ENCODE assay signal across 13 cellular contexts in genomic region chr4:121978169-121978516, GRCh38. TPM values are rescaled to one million over a fixed set of nuclear protein-coding genes. Genes with fewer than 3 reads are reported as not detected.
DNase-seq lines count a peak whose midpoint lies in the region; ATAC-seq and TF ChIP-seq lines count a peak whose summit lies in the region.
"Had no signal": no experiment of that assay in that cellular context is flagged by ENCODE, and none has a peak within 500 bp of the region (broad histone marks: within the 10 kb centered on the region; RNA-seq: fewer than 3 reads in every experiment).

No MANE protein-coding gene starts in this region.

- H3K9ac ChIP-seq in IMR-90 (ENCODE audit: low read depth, low read length), result no peak overlapping the region
- H3K9ac ChIP-seq in colonic mucosa (ENCODE audit: low read depth in 2 of 2, low read length in 2 of 2), result no peak overlapping the region

- peaks cover 3% of the 10 kb centered on the region for H3K4me1 ChIP-seq in CD8-positive, alpha-beta memory T cell (ENCODE audit: insufficient read depth, low read length)
- H3K4me1 ChIP-seq in IMR-90 (ENCODE audit: control insufficient read depth, insufficient read depth, low read length), result peaks cover 2% of the 10 kb centered on the region; the same call in 1 of the 2 replicates
- no peaks in the 10 kb centered on the region for H3K4me1 ChIP-seq in colonic mucosa

- TF ChIP-seq RAD21 in IMR-90 (IDR thresholded peaks at IDR 0.05; ENCODE audit: low read length), result no peak

- H3K4me3 Mint-ChIP-seq in CD8-positive, alpha-beta memory T cell, result peak overlapping the region in 4 of 7 donors; percentile 2 to 75 (median 45)
- H3K4me3 Mint-ChIP-seq: nephron had no signal

- H3K36me3 ChIP-seq in CD8-positive, alpha-beta memory T cell (ENCODE audit: insufficient read depth, low read length), result no peaks in the 10 kb centered on the region
- no peaks in the 10 kb centered on the region for H3K36me3 ChIP-seq in IMR-90 (ENCODE audit: control insufficient read depth, insufficient read depth, low read length)
- H3K36me3 ChIP-seq in colonic mucosa, result no peaks in the 10 kb centered on the region

- no peak overlapping the region for H4K8ac ChIP-seq in IMR-90 (ENCODE audit: low read depth in 2 of 2, low read length in 2 of 2)

- no peak overlapping the region for H2AK5ac ChIP-seq in IMR-90 (ENCODE audit: low read depth, low read length)

- H3K23ac ChIP-seq in IMR-90 (ENCODE audit: low read depth, low read length), result no peak overlapping the region

- no peaks in the 10 kb centered on the region for H3K9me3 ChIP-seq in CD8-positive, alpha-beta memory T cell (ENCODE audit: low read length)
- H3K9me3 ChIP-seq in IMR-90 (ENCODE audit: control insufficient read depth, insufficient read depth, low read length) (no peaks in the 10 kb centered on the region), colonic mucosa (no peaks in the 10 kb centered on the region)

- H3K18ac ChIP-seq in IMR-90 (ENCODE audit: low read depth, low read length), result no peak overlapping the region

- TF ChIP-seq POLR2A in IMR-90 (IDR thresholded peaks at IDR 0.05; ENCODE audit: low read depth, low read length), result no peak

- no peaks in the 10 kb centered on the region for H3K27me3 ChIP-seq in CD8-positive, alpha-beta memory T cell (ENCODE audit: insufficient read depth, low read length, poor library complexity, severe bottlenecking)
- H3K27me3 ChIP-seq in IMR-90 (ENCODE audit: control insufficient read depth, insufficient read depth, low read length), result no peaks in the 10 kb centered on the region; the same call in 1 of the 2 replicates
- H3K27me3 ChIP-seq in colonic mucosa, result no peaks in the 10 kb centered on the region

- H4K5ac ChIP-seq in IMR-90 (ENCODE audit: low read depth, low read length), result no peak overlapping the region

- H3K4me3 ChIP-seq in CD8-positive, alpha-beta memory T cell (ENCODE audit: low read length), result no peak overlapping the region
- H3K4me3 ChIP-seq in IMR-90 (ENCODE audit: insufficient read depth, low read depth, low read length), result no peak overlapping the region
- H3K4me3 ChIP-seq in colonic mucosa, result no peak overlapping the region

- peak overlapping the region; percentile 82 for H3K4me2 ChIP-seq in IMR-90 (ENCODE audit: low read depth, low read length)

- H4K91ac ChIP-seq in IMR-90 (ENCODE audit: insufficient read depth, low read depth, low read length), result no peak overlapping the region

- H3K56ac ChIP-seq in IMR-90 (ENCODE audit: extremely low read depth, insufficient read depth, low read length), result no peak overlapping the region

- in situ Hi-C loops in IMR-90 (cut with MboI; ENCODE audit: low sequenced_read_pairs), result no loop called here

- H3K27me3 Mint-ChIP-seq in CD8-positive, alpha-beta memory T cell, result peaks cover 0 to 19% of the 10 kb centered on the region in 2 donors

- no TSS peak for BruUV-seq in IMR-90 (replicated peaks; lab: Mats Ljungman, UMichigan)

- no peaks in the 10 kb centered on the region for H3K79me1 ChIP-seq in IMR-90 (ENCODE audit: low read depth in 1 of 2, low read length in 2 of 2)

- WGBS in IMR-90 (ENCODE audit: extremely low coverage in 2 of 2, insufficient read length in 1 of 2), 2 experiments, result 100% methylated on average over 1 of the region's 2 CpGs; no CpG with 5 or more reads in 1 of the 2 experiments

- H2BK20ac ChIP-seq in IMR-90 (ENCODE audit: low read depth, low read length), result no peak overlapping the region

- H2AFZ ChIP-seq in IMR-90 (replicated peaks; ENCODE audit: low read length, poor library complexity), result no peak overlapping the region

- DNase-seq in CD8-positive, alpha-beta memory T cell, result no peak
- DNase-seq in IMR-90, result no peak
- DNase-seq in NCI-H1417 treated with DMSO at 0.1 percent for 48 hours (lab: John Stamatoyannopoulos, UW), result no peak
- no peak for DNase-seq in activated CD4-positive, alpha-beta T cell treated with anti-CD3 and anti-CD28 coated beads, Interleukin-2, amount 50 U/mL, for 4 hours
- no peak for DNase-seq in colonic mucosa
- no peak for DNase-seq in HCEC 1CT
- DNase-seq: activated CD4-positive, CD25-positive, alpha-beta regulatory T cell; activated naive CD4-positive, alpha-beta T cell treated with anti-CD3 and anti-CD28 coated beads, Interleukin-2, amount 50 U/mL, for 16 hours; NCI-H1694 treated with DMSO at 0.1 percent for 48 hours had no signal

- peaks cover 7 to 19% (median 9%) of the 10 kb centered on the region in 3 donors for H3K4me1 Mint-ChIP-seq in CD8-positive, alpha-beta memory T cell
- H3K4me1 Mint-ChIP-seq: nephron had no signal

- CTCF ChIA-PET in CD8-positive, alpha-beta memory T cell (lab: Charles Lee), result no interaction called here
- CTCF ChIA-PET in IMR-90 (lab: Yijun Ruan, JAX), result no interaction called here

- ATAC-seq in GM19452 (IDR thresholded peaks at IDR 0.05; ENCODE audit: unreplicated experiment) (peak; percentile 71), HG02938 (IDR thresholded peaks at IDR 0.05; ENCODE audit: unreplicated experiment) (peak; percentile 50), IMR-90 (ENCODE audit: low read depth) (no peak)

- intact Hi-C loops in IMR-90 (cut with micrococcal nuclease) (no loop called here), colonic mucosa (cut with DNase I) (no loop called here)

- POLR2A ChIA-PET in CD8-positive, alpha-beta memory T cell (lab: Charles Lee), result no interaction called here
- POLR2A ChIA-PET in IMR-90 (lab: Charles Lee; ENCODE audit: unreplicated experiment), result no interaction called here

- no peaks in the 10 kb centered on the region for H3K9me3 Mint-ChIP-seq in CD8-positive, alpha-beta memory T cell
- H3K9me3 Mint-ChIP-seq: nephron had no signal

- dilution Hi-C loops in IMR-90 (cut with HindIII; ENCODE audit: low sequenced_read_pairs, unreplicated experiment), result no loop called here

- no peak overlapping the region for H3K27ac ChIP-seq in CD8-positive, alpha-beta memory T cell (ENCODE audit: low read depth, low read length)
- H3K27ac ChIP-seq in IMR-90 (ENCODE audit: insufficient read depth, low read length) (no peak overlapping the region), colonic mucosa (no peak overlapping the region)
- H3K27ac ChIP-seq: HL-60 had no signal

- H3K4ac ChIP-seq in IMR-90 (ENCODE audit: low read depth, low read length), result no peak overlapping the region

- H3K27ac Mint-ChIP-seq in CD8-positive, alpha-beta memory T cell, result peak overlapping the region in 3 of 8 donors; percentile 28 to 89 (median 87)
- H3K27ac Mint-ChIP-seq: nephron had no signal

- H2AK9ac ChIP-seq in IMR-90 (replicated peaks; ENCODE audit: low read depth, low read length, poor library complexity), result no peak overlapping the region

- H3K14ac ChIP-seq in IMR-90 (replicated peaks; ENCODE audit: low read depth, low read length), result no peak overlapping the region

- no peak overlapping the region for H2BK15ac ChIP-seq in IMR-90 (ENCODE audit: low read depth, low read length)

- peaks cover 6% of the 10 kb centered on the region; the same call in 1 of the 2 replicates for H3K9me1 ChIP-seq in IMR-90 (ENCODE audit: insufficient read depth, low read length)

- TF ChIP-seq CTCF in IMR-90 (conservative IDR thresholded peaks at IDR 0.05; ENCODE audit: low read depth, low read length) (no peak), colonic mucosa (IDR thresholded peaks at IDR 0.05) (no peak)

- H2BK120ac ChIP-seq in IMR-90 (ENCODE audit: low read depth, low read length), result no peak overlapping the region

- H3K36me3 Mint-ChIP-seq in CD8-positive, alpha-beta memory T cell, result no peaks in the 10 kb centered on the region

- H2BK5ac ChIP-seq in IMR-90 (ENCODE audit: low read depth, low read length, poor library complexity, severe bottlenecking), result no peak overlapping the region

- no peaks in the 10 kb centered on the region for H4K20me1 ChIP-seq in IMR-90 (ENCODE audit: insufficient read depth, low read length)

TF ChIP-seq in IMR-90, 13 proteins besides CTCF, POLR2A, EP300 and RAD21:
- TF ChIP-seq RCOR1 (IDR thresholded peaks at IDR 0.05; ENCODE audit: insufficient replicate concordance, low read length), result no peak
- TF ChIP-seq ELK1 (IDR thresholded peaks at IDR 0.05; ENCODE audit: borderline replicate concordance, low read depth, low read length), result no peak

RNA-seq across cellular contexts. Expression of gene TRPC3, which starts 26.3 kb away (rescaled TPM):
- total RNA-seq in CD8-positive, alpha-beta memory T cell, result under 1 TPM; 0.15 to 0.35 TPM
- polyA plus RNA-seq in CD8-positive, alpha-beta memory T cell, result not detected
- 2.5 and 2.7 TPM in 2 replicates for total RNA-seq in IMR-90 (2012; rRNA removed)
- 1.1 and 1.2 TPM in 2 replicates for polyA plus RNA-seq in IMR-90 (2012; rRNA removed)
- 0.51 and 0.80 TPM in 2 replicates for polyA plus RNA-seq in IMR-90 (2012; cell fraction: cytosol; rRNA removed)
- 2.0 and 2.3 TPM in 2 replicates for polyA plus RNA-seq in IMR-90 (2012; cell fraction: nucleus; rRNA removed; ENCODE audit: low replicate concordance)
- total RNA-seq in colonic mucosa, result under 1 TPM in 1 of 2 donors, not detected in 1; 0.15 TPM
